ENCODE assay signal across 13 cellular contexts in genomic region chr3:124694486-124694885, GRCh38. TPM values are rescaled to one million over a fixed set of nuclear protein-coding genes. Genes with fewer than 3 reads are reported as not detected.
DNase-seq lines count a peak whose midpoint lies in the region; ATAC-seq and TF ChIP-seq lines count a peak whose summit lies in the region.
"Had no signal": no experiment of that assay in that cellular context is flagged by ENCODE, and none has a peak within 500 bp of the region (broad histone marks: within the 10 kb centered on the region; RNA-seq: fewer than 3 reads in every experiment).

No MANE protein-coding gene starts in this region.

- peaks cover 3% of the 10 kb centered on the region; the same call in 1 of the 2 replicates for H3K27me3 Mint-ChIP-seq in H9 (ENCODE audit: low read depth)
- H3K27me3 Mint-ChIP-seq in activated naive CD4-positive, alpha-beta T cell treated with anti-CD3 and anti-CD28 coated beads for 36 hours (ENCODE audit: low read depth), result peaks cover 3% of the 10 kb centered on the region

- CTCF ChIA-PET in PC-3 (lab: Charles Lee), result no interaction called here
- CTCF ChIA-PET in activated naive CD4-positive, alpha-beta T cell treated with anti-CD3 and anti-CD28 coated beads for 36 hours (lab: Charles Lee), result interaction anchor here (0.7 to 2.2 kb wide), 2 partner anchors 129 to 134 kb away, joined by 3 to 7 read pairs; no protein-coding TSS in a partner anchor

- H2BK20ac ChIP-seq in H9 (ENCODE audit: low read depth, low read length, poor library complexity, severe bottlenecking), result no peak overlapping the region

- no peak overlapping the region for H3K18ac ChIP-seq in H9 (ENCODE audit: insufficient read length, low read depth, low read length)

- intact Hi-C loops in PC-3 (cut with micrococcal nuclease) (no loop called here), left lung (cut with DNase I) (loop anchor here in 1 of 2 donors (5.0 kb wide), 1 partner anchor 132 kb away; no protein-coding TSS in a partner anchor), thyroid gland (cut with DNase I) (no loop called here)
- intact Hi-C loops in activated naive CD4-positive, alpha-beta T cell treated with anti-CD3 and anti-CD28 coated beads for 36 hours (cut with micrococcal nuclease), result no loop called here

- 0 out of 2 replicates have a peak overlapping the region, but pooled peaks have one; percentile 50 for H3K14ac ChIP-seq in H9 (ENCODE audit: insufficient read depth, low read length)

- no peak overlapping the region for H3K4me2 ChIP-seq in H9 (ENCODE audit: insufficient read depth, insufficient read length, low read length)
- no peak overlapping the region for H3K4me2 ChIP-seq in PC-3 (ENCODE audit: low read length)
- H3K4me2 ChIP-seq: A549 had no signal

- no peaks in the 10 kb centered on the region for H3K23me2 ChIP-seq in H9 (ENCODE audit: insufficient read length, low read depth, low read length, poor library complexity, severe bottlenecking)

- no peak overlapping the region; a peak in 1 of 7 replicates for H3K27ac Mint-ChIP-seq in H9
- no peak overlapping the region for H3K27ac Mint-ChIP-seq in activated naive CD4-positive, alpha-beta T cell treated with anti-CD3 and anti-CD28 coated beads for 36 hours
- H3K27ac Mint-ChIP-seq: CD4-positive, alpha-beta memory T cell had no signal

- H3K27me3 ChIP-seq in H9 (ENCODE audit: insufficient read depth, low read length), result no peaks in the 10 kb centered on the region
- H3K27me3 ChIP-seq in PC-3 (ENCODE audit: low read length), result no peaks in the 10 kb centered on the region
- H3K27me3 ChIP-seq in left lung, result no peaks in the 10 kb centered on the region
- no peaks in the 10 kb centered on the region for H3K27me3 ChIP-seq in thyroid gland
- H3K27me3 ChIP-seq: BE2C had no signal

- no peaks in the 10 kb centered on the region for H3K9me2 ChIP-seq in PC-3 (replicated peaks; ENCODE audit: low read length)

- H2BK5ac ChIP-seq in H9 (ENCODE audit: insufficient read length, low read length), result no peak overlapping the region

- no peaks in the 10 kb centered on the region for H3K79me2 ChIP-seq in H9 (ENCODE audit: insufficient read depth, low read length)
- H3K79me2 ChIP-seq in PC-3 (ENCODE audit: low read length), result no peaks in the 10 kb centered on the region

- POLR2A ChIA-PET in PC-3 (lab: Charles Lee; ENCODE audit: unreplicated experiment), result no interaction called here

- no peaks in the 10 kb centered on the region for H3K36me3 Mint-ChIP-seq in H9 (ENCODE audit: insufficient read depth in 1 of 3, low read depth in 3 of 3)
- no peaks in the 10 kb centered on the region for H3K36me3 Mint-ChIP-seq in activated naive CD4-positive, alpha-beta T cell treated with anti-CD3 and anti-CD28 coated beads for 36 hours (ENCODE audit: low read depth)

- no peak overlapping the region for H3K4me3 Mint-ChIP-seq in H9
- H3K4me3 Mint-ChIP-seq in activated naive CD4-positive, alpha-beta T cell treated with anti-CD3 and anti-CD28 coated beads for 36 hours, result no peak overlapping the region
- H3K4me3 Mint-ChIP-seq: CD4-positive, alpha-beta memory T cell had no signal

- DNase-seq in H9 (no peak), PC-3 (peak; percentile 23), left lung (no peak), thyroid gland (no peak)
- no peak for DNase-seq in activated naive CD4-positive, alpha-beta T cell treated with anti-CD3 and anti-CD28 coated beads for 36 hours
- DNase-seq: BE2C; CD4-positive, alpha-beta memory T cell; DND-41; GDM1 had no signal

- no peak overlapping the region for H3K23ac ChIP-seq in H9 (ENCODE audit: insufficient read length, low read depth, low read length)

- no peaks in the 10 kb centered on the region for H3K4me1 ChIP-seq in H9 (ENCODE audit: insufficient read depth, low read length)
- H3K4me1 ChIP-seq in PC-3 (ENCODE audit: insufficient read depth, low read length), result no peaks in the 10 kb centered on the region
- no peaks in the 10 kb centered on the region for H3K4me1 ChIP-seq in left lung
- H3K4me1 ChIP-seq in thyroid gland, result no peaks in the 10 kb centered on the region
- H3K4me1 ChIP-seq: A549, BE2C had no signal

- H4K20me1 ChIP-seq in H9 (ENCODE audit: control insufficient read depth, insufficient read depth, insufficient read length) (no peaks in the 10 kb centered on the region), PC-3 (ENCODE audit: low read length) (no peaks in the 10 kb centered on the region)

- no peak overlapping the region for H2BK15ac ChIP-seq in H9 (ENCODE audit: low read depth, low read length)

- H3K4me1 Mint-ChIP-seq in H9, result 0 out of 4 replicates have a peak, but pooled peaks cover 2 to 3% of the 10 kb centered on the region in 2 experiments
- no peaks in the 10 kb centered on the region for H3K4me1 Mint-ChIP-seq in activated naive CD4-positive, alpha-beta T cell treated with anti-CD3 and anti-CD28 coated beads for 36 hours (ENCODE audit: low read depth)
- H3K4me1 Mint-ChIP-seq: CD4-positive, alpha-beta memory T cell had no signal

- H3K79me1 ChIP-seq in H9 (ENCODE audit: insufficient read depth, low read depth, low read length, poor library complexity, severe bottlenecking), result no peaks in the 10 kb centered on the region

- no TSS peak for BruUV-seq in PC-3 (replicated peaks; lab: Mats Ljungman, UMichigan)

- no peak overlapping the region for H3K4me3 ChIP-seq in PC-3 (ENCODE audit: low read length)
- H3K4me3 ChIP-seq in left lung, result no peak overlapping the region
- no peak overlapping the region for H3K4me3 ChIP-seq in thyroid gland (replicated peaks in 1 of 3)
- H3K4me3 ChIP-seq: A549 had no signal

- H3T11ph ChIP-seq in H9 (ENCODE audit: low read length), result no peak overlapping the region

- H3K4ac ChIP-seq in H9 (ENCODE audit: low read depth, low read length), result no peak overlapping the region

- H3K36me3 ChIP-seq in PC-3 (ENCODE audit: low read depth, low read length), result no peaks in the 10 kb centered on the region
- H3K36me3 ChIP-seq in left lung, result no peaks in the 10 kb centered on the region
- no peaks in the 10 kb centered on the region for H3K36me3 ChIP-seq in thyroid gland
- H3K36me3 ChIP-seq: BE2C had no signal

- ATAC-seq in PC-3 (no peak), esophagus mucosa (peak; percentile 57), left lung (peak; percentile 42), HG03520 (IDR thresholded peaks at IDR 0.05; ENCODE audit: unreplicated experiment) (no peak)
- ATAC-seq: A549 had no signal

- H3K56ac ChIP-seq in H9 (ENCODE audit: insufficient read length, low read depth, low read length), result no peak overlapping the region

- no peaks in the 10 kb centered on the region for H3K9me3 ChIP-seq in H9 (ENCODE audit: control insufficient read depth, low read depth, low read length)
- no peaks in the 10 kb centered on the region for H3K9me3 ChIP-seq in PC-3 (ENCODE audit: low read length)
- no peaks in the 10 kb centered on the region for H3K9me3 ChIP-seq in left lung
- no peaks in the 10 kb centered on the region for H3K9me3 ChIP-seq in thyroid gland
- H3K9me3 ChIP-seq: A549, BE2C had no signal

- H4K91ac ChIP-seq in H9 (ENCODE audit: insufficient read length, low read depth, low read length), result no peak overlapping the region

- H2AFZ ChIP-seq in H9 (ENCODE audit: low read length) (no peak overlapping the region), PC-3 (ENCODE audit: low read length) (no peak overlapping the region)

- no peak overlapping the region for H3K27ac ChIP-seq in H9 (ENCODE audit: insufficient read length, low read depth, low read length)
- H3K27ac ChIP-seq in PC-3 (ENCODE audit: low read length), result no peak overlapping the region
- H3K27ac ChIP-seq in left lung, result no peak overlapping the region
- no peak overlapping the region for H3K27ac ChIP-seq in thyroid gland
- H3K27ac ChIP-seq: A549, C4-2B had no signal

- no peak for TF ChIP-seq CTCF in H9 (conservative IDR thresholded peaks at IDR 0.05)
- no peak for TF ChIP-seq CTCF in PC-3 (conservative IDR thresholded peaks at IDR 0.05; ENCODE audit: low read depth, low read length)
- TF ChIP-seq CTCF in left lung (IDR thresholded peaks at IDR 0.05), result no peak
- TF ChIP-seq CTCF in thyroid gland (IDR thresholded peaks at IDR 0.05), result no peak

- no peaks in the 10 kb centered on the region for H3F3A ChIP-seq in PC-3 (ENCODE audit: low read length, unreplicated experiment)

- no peaks in the 10 kb centered on the region for H3K9me3 Mint-ChIP-seq in H9
- H3K9me3 Mint-ChIP-seq in activated naive CD4-positive, alpha-beta T cell treated with anti-CD3 and anti-CD28 coated beads for 36 hours, result no peaks in the 10 kb centered on the region
- H3K9me3 Mint-ChIP-seq: CD4-positive, alpha-beta memory T cell had no signal

- H4K8ac ChIP-seq in H9 (replicated peaks; ENCODE audit: insufficient read length, low read depth, low read length), result no peak overlapping the region

- H2AK5ac ChIP-seq in H9 (ENCODE audit: insufficient read length, low read length), result no peak overlapping the region

- no peak overlapping the region for H2BK12ac ChIP-seq in H9 (ENCODE audit: insufficient read length, low read depth, low read length)

- no peak for TF ChIP-seq POLR2A in thyroid gland (IDR thresholded peaks at IDR 0.05)

- H4K5ac ChIP-seq in H9 (ENCODE audit: insufficient read length, low read depth, low read length), result no peak overlapping the region

- no peak overlapping the region for H2BK120ac ChIP-seq in H9 (ENCODE audit: low read depth, low read length, poor library complexity, severe bottlenecking)

- no CpG with 5 or more reads among the region's 5 CpGs for WGBS in H9 (ENCODE audit: extremely low coverage, insufficient read length, low lambda C conversion rate)
- WGBS in thyroid gland, 2 donors, result 83 to 86% methylated on average over 5 of the region's 5 CpGs

- H3K9ac ChIP-seq in H9 (ENCODE audit: extremely low read depth, insufficient read length, low read length) (no peak overlapping the region), PC-3 (ENCODE audit: low read length) (no peak overlapping the region)

RNA-seq across cellular contexts. Expression of gene UMPS, which starts 35.8 kb away (rescaled TPM):
- 56.4 and 65.4 TPM in 2 replicates for total RNA-seq in H9 (2021)
- 38.4 and 63.5 TPM in 2 replicates for total RNA-seq in PC-3 (2014; rRNA removed)
- 21.5 TPM for total RNA-seq in esophagus mucosa
- 10 to 100 TPM; 18.8 to 32.4 TPM for total RNA-seq in left lung
- total RNA-seq in activated naive CD4-positive, alpha-beta T cell treated with anti-CD3 and anti-CD28 coated beads for 36 hours, result 10 to 100 TPM; 29.6 to 34.1 TPM
- total RNA-seq in thyroid gland, result 10 to 100 TPM; 18.5 to 37.4 (median 25.5) TPM

Comparison
In these comparisons a context has a peak if more than half of its experiments do, and no peak if none do; other contexts are left out.
1. ATAC-seq: peak in esophagus mucosa (single experiment) and left lung (single experiment); none in PC-3 (single experiment) and HG03520 (single experiment).